Comparison of ENCODE assay signal across 14 cellular contexts in genomic region chr1:13766906-13767564, GRCh38.
DNase-seq lines count a peak whose midpoint lies in the region; ATAC-seq and TF ChIP-seq lines count a peak whose summit lies in the region.
"Had no signal": no experiment of that assay in that cellular context is flagged by ENCODE, and none has a peak within 500 bp of the region (broad histone marks: within the 10 kb centered on the region; RNA-seq: fewer than 3 reads in every experiment).

No MANE protein-coding gene starts in this region.

- no peak overlapping the region for H3K27ac ChIP-seq in CD8-positive, alpha-beta memory T cell (ENCODE audit: low read depth, low read length)
- H3K27ac ChIP-seq: gastroesophageal sphincter had no signal

- H3K36me3 Mint-ChIP-seq in HFFc6 (ENCODE audit: low read depth): peaks cover 26% of the 10 kb centered on the region
- peaks cover 13 to 15% of the 10 kb centered on the region in 2 donors for H3K36me3 Mint-ChIP-seq in CD14-positive monocyte
- H3K36me3 Mint-ChIP-seq in CD8-positive, alpha-beta memory T cell: peaks cover 0 to 59% (median 2%) of the 10 kb centered on the region in 3 donors

- H3K27me3 Mint-ChIP-seq in HFFc6 (ENCODE audit: insufficient read depth) (no peaks in the 10 kb centered on the region), CD14-positive monocyte (ENCODE audit: low read depth in 3 of 3) (peaks cover 0 to 2% (median 0%) of the 10 kb centered on the region in 3 donors)
- H3K27me3 Mint-ChIP-seq in CD8-positive, alpha-beta memory T cell: no peaks in the 10 kb centered on the region

- POLR2A ChIA-PET in CD8-positive, alpha-beta memory T cell (lab: Charles Lee): interaction anchor here (0.6 to 0.7 kb wide), 2 partner anchors 9 to 12 kb away, joined by 5 to 7 read pairs; no protein-coding TSS in a partner anchor

- H3K4me3 Mint-ChIP-seq in HFFc6 (peak overlapping the region; percentile 40), CD14-positive monocyte (no peak overlapping the region)
- no peak overlapping the region for H3K4me3 Mint-ChIP-seq in CD8-positive, alpha-beta memory T cell

- H3K9me3 ChIP-seq in mucosa of descending colon: no peaks in the 10 kb centered on the region
- no peaks in the 10 kb centered on the region for H3K9me3 ChIP-seq in CD8-positive, alpha-beta memory T cell (ENCODE audit: low read length)
- H3K9me3 ChIP-seq: Caco-2, gastroesophageal sphincter had no signal

- H3K4me1 ChIP-seq in mucosa of descending colon (ENCODE audit: low read depth): peaks cover 3% of the 10 kb centered on the region
- H3K4me1 ChIP-seq in CD8-positive, alpha-beta memory T cell (ENCODE audit: insufficient read depth, low read length): peaks cover 44% of the 10 kb centered on the region

- H3K4me3 ChIP-seq in AG09309 (ENCODE audit: control insufficient read depth, low read depth, low read length) (no peak overlapping the region), astrocyte of the spinal cord (ENCODE audit: low read depth, low read length) (no peak overlapping the region), mucosa of descending colon (no peak overlapping the region)
- no peak overlapping the region for H3K4me3 ChIP-seq in CD8-positive, alpha-beta memory T cell (ENCODE audit: low read length)
- H3K4me3 ChIP-seq: gastroesophageal sphincter, K562 had no signal

- in situ Hi-C loops in astrocyte of the spinal cord (cut with HindIII; ENCODE audit: low sequenced_read_pairs): no loop called here

- H3K36me3 ChIP-seq in mucosa of descending colon (ENCODE audit: low read depth): no peaks in the 10 kb centered on the region
- peaks cover 5% of the 10 kb centered on the region for H3K36me3 ChIP-seq in CD8-positive, alpha-beta memory T cell (ENCODE audit: insufficient read depth, low read length)
- H3K36me3 ChIP-seq: gastroesophageal sphincter had no signal

- peaks cover 80% of the 10 kb centered on the region for H3K4me1 Mint-ChIP-seq in HFFc6 (ENCODE audit: low read depth)
- H3K4me1 Mint-ChIP-seq in CD14-positive monocyte: peaks cover 47% of the 10 kb centered on the region
- H3K4me1 Mint-ChIP-seq in CD8-positive, alpha-beta memory T cell: peaks cover 78 to 91% (median 87%) of the 10 kb centered on the region in 3 donors

- CTCF ChIA-PET in CD8-positive, alpha-beta memory T cell (lab: Charles Lee): no interaction called here

- H3K27me3 ChIP-seq in CD8-positive, alpha-beta memory T cell (ENCODE audit: insufficient read depth, low read length, poor library complexity, severe bottlenecking): no peaks in the 10 kb centered on the region
- H3K27me3 ChIP-seq: gastroesophageal sphincter had no signal

- DNase-seq in AG09309 (ENCODE audit: low read depth): peak; percentile 84
- DNase-seq in HFFc6: peak; percentile 88
- peak; percentile 78 for DNase-seq in astrocyte of the spinal cord (ENCODE audit: low read depth, low spot score)
- DNase-seq in mucosa of descending colon: no peak
- DNase-seq in CD14-positive monocyte (ENCODE audit: low spot score): no peak
- no peak for DNase-seq in CD8-positive, alpha-beta memory T cell
- no peak for DNase-seq in UCSD-AML1 (lab: John Stamatoyannopoulos, UW; ENCODE audit: unreplicated experiment)
- DNase-seq: activated CD8-positive, alpha-beta memory T cell treated with anti-CD3 and anti-CD28 coated beads, Interleukin-2, amount 50 U/mL, for 48 hours; Caco-2; left colon; T1000 had no signal

- peak overlapping the region; percentile 84 for H3K27ac Mint-ChIP-seq in HFFc6
- H3K27ac Mint-ChIP-seq in CD14-positive monocyte: no peak overlapping the region
- H3K27ac Mint-ChIP-seq in CD8-positive, alpha-beta memory T cell: no peak overlapping the region

- TF ChIP-seq CTCF in AG09309 (IDR thresholded peaks at IDR 0.05; ENCODE audit: control insufficient read depth, insufficient read depth, low read depth, low read length, missing control alignments) (no peak), HFFc6 (IDR thresholded peaks at IDR 0.05) (no peak), astrocyte of the spinal cord (IDR thresholded peaks at IDR 0.05; ENCODE audit: low read depth, low read length) (no peak), mucosa of descending colon (IDR thresholded peaks at IDR 0.05) (no peak), CD14-positive monocyte (IDR thresholded peaks at IDR 0.05) (no peak)

- intact Hi-C loops in mucosa of descending colon (cut with DNase I, micrococcal nuclease) (no loop called here), CD14-positive monocyte (cut with micrococcal nuclease) (no loop called here)

- H3K9me3 Mint-ChIP-seq in HFFc6 (no peaks in the 10 kb centered on the region), CD14-positive monocyte (no peaks in the 10 kb centered on the region)
- no peaks in the 10 kb centered on the region for H3K9me3 Mint-ChIP-seq in CD8-positive, alpha-beta memory T cell

- ATAC-seq in mucosa of descending colon (peak; percentile 56), GM18907 (IDR thresholded peaks at IDR 0.05; ENCODE audit: unreplicated experiment) (no peak)
- ATAC-seq: gastroesophageal sphincter, K562, left colon had no signal

Comparison
In these comparisons a context has a peak if more than half of its experiments do, and no peak if none do; other contexts are left out.
1. DNase-seq: peak in AG09309 (single experiment), HFFc6 (single experiment) and astrocyte of the spinal cord (single experiment); none in mucosa of descending colon (0 of 3), CD14-positive monocyte (single experiment), CD8-positive, alpha-beta memory T cell (0 of 5) and UCSD-AML1 (single experiment).